In genomic region chr1:12022036-12022435, GRCh38 we compare ENCODE assay signal across 28 cellular contexts. TPM values are rescaled to one million over a fixed set of nuclear protein-coding genes. Genes with fewer than 3 reads are reported as not detected.
"Had no signal": no experiment of that assay in that cellular context is flagged by ENCODE, and none has a peak within 500 bp of the region (broad histone marks: within the 10 kb centered on the region; RNA-seq: fewer than 3 reads in every experiment).

No MANE protein-coding gene starts in this region.

- H3K27ac Mint-ChIP-seq: activated naive CD4-positive, alpha-beta T cell treated with anti-CD3 and anti-CD28 coated beads, Interleukin-2, amount 10 ng/mL, durations not matched to agents 7 days and 5 days; activated naive CD8-positive, alpha-beta T cell treated with anti-CD3 and anti-CD28 coated beads, Interleukin-2, amount 10 ng/mL, durations not matched to agents 7 days and 5 days; brain; mesothelial cell of epicardium; naive B cell; nephron progenitor cell; stimulated activated naive B cell treated with anti-CD40 and anti-IgM and Interleukin-4, amounts not matched to agents 10 μg/mL and 1 μg/mL and 100 μg/mL, for 72 hours; T-helper 1 cell treated with Interleukin-12 subunit alpha and Interleukin-12 subunit beta and Interleukin-4 antibody, amounts not matched to agents 30 μg/mL and 1 μg/mL, for 36 hours; WTC11 had no signal

- H3K4me1 ChIP-seq: parathyroid adenoma had no signal

- H3K9me3 Mint-ChIP-seq: activated naive CD4-positive, alpha-beta T cell treated with anti-CD3 and anti-CD28 coated beads, Interleukin-2, amount 10 ng/mL, durations not matched to agents 7 days and 5 days; activated naive CD8-positive, alpha-beta T cell treated with anti-CD3 and anti-CD28 coated beads, Interleukin-2, amount 10 ng/mL, durations not matched to agents 7 days and 5 days; mesothelial cell of epicardium; naive B cell; nephron progenitor cell; stimulated activated naive B cell treated with anti-CD40 and anti-IgM and Interleukin-4, amounts not matched to agents 10 μg/mL and 1 μg/mL and 100 μg/mL, for 72 hours; T-helper 1 cell treated with Interleukin-12 subunit alpha and Interleukin-12 subunit beta and Interleukin-4 antibody, amounts not matched to agents 30 μg/mL and 1 μg/mL, for 36 hours; WTC11 had no signal

- H3K4me2 ChIP-seq: smooth muscle cell had no signal

- H3K9ac ChIP-seq: parathyroid adenoma had no signal

- H3K4me3 ChIP-seq: ascending aorta, cardiac muscle cell, coronary artery, heart right ventricle, psoas muscle, smooth muscle cell, tibial nerve had no signal

- H2AFZ ChIP-seq: parathyroid adenoma had no signal

- H3K27me3 Mint-ChIP-seq: activated naive CD4-positive, alpha-beta T cell treated with anti-CD3 and anti-CD28 coated beads, Interleukin-2, amount 10 ng/mL, durations not matched to agents 7 days and 5 days; activated naive CD8-positive, alpha-beta T cell treated with anti-CD3 and anti-CD28 coated beads, Interleukin-2, amount 10 ng/mL, durations not matched to agents 7 days and 5 days; naive B cell; stimulated activated naive B cell treated with anti-CD40 and anti-IgM and Interleukin-4, amounts not matched to agents 10 μg/mL and 1 μg/mL and 100 μg/mL, for 72 hours had no signal

- H3K36me3 ChIP-seq: cardiac muscle cell had no signal

- H3K4me3 Mint-ChIP-seq: activated naive CD4-positive, alpha-beta T cell treated with anti-CD3 and anti-CD28 coated beads, Interleukin-2, amount 10 ng/mL, durations not matched to agents 7 days and 5 days; activated naive CD8-positive, alpha-beta T cell treated with anti-CD3 and anti-CD28 coated beads, Interleukin-2, amount 10 ng/mL, durations not matched to agents 7 days and 5 days; mesothelial cell of epicardium; nephron progenitor cell; stimulated activated naive B cell treated with anti-CD40 and anti-IgM and Interleukin-4, amounts not matched to agents 10 μg/mL and 1 μg/mL and 100 μg/mL, for 72 hours; WTC11 had no signal

- ATAC-seq: esophagus mucosa; heart right ventricle; psoas muscle; stimulated activated naive B cell treated with anti-CD40 and anti-IgM and Interleukin-4, amounts not matched to agents 10 μg/mL and 1 μg/mL and 100 μg/mL, for 72 hours; WTC11 had no signal

- H3K9me3 ChIP-seq: ascending aorta, heart right ventricle, psoas muscle, tibial nerve had no signal

- H3K27ac ChIP-seq: ascending aorta, cardiac muscle cell, coronary artery, heart right ventricle, parathyroid adenoma, psoas muscle, tibial nerve had no signal

- H3K27me3 ChIP-seq: ascending aorta, cardiac muscle cell, heart right ventricle, tibial nerve had no signal

- H3K79me2 ChIP-seq: parathyroid adenoma had no signal

- DNase-seq: activated CD4-positive, alpha-beta T cell treated with anti-CD3 and anti-CD28 coated beads for 1 hour; activated CD4-positive, alpha-beta T cell treated with anti-CD3 and anti-CD28 coated beads, Interleukin-2, amount 50 U/mL, for 1 hour; activated CD8-positive, alpha-beta memory T cell treated with anti-CD3 and anti-CD28 coated beads for 24 hours; activated gamma-delta T cell; activated naive CD4-positive, alpha-beta T cell treated with anti-CD3 and anti-CD28 coated beads, Interleukin-2, amount 10 ng/mL, durations not matched to agents 7 days and 5 days; activated naive CD8-positive, alpha-beta T cell treated with anti-CD3 and anti-CD28 coated beads, Interleukin-2, amount 10 ng/mL, durations not matched to agents 7 days and 5 days; foreskin fibroblast; heart right ventricle; naive B cell; nephron progenitor cell; occipital lobe; psoas muscle; stimulated activated CD4-positive, alpha-beta T cell treated with anti-CD3 and anti-CD28 coated beads, Interleukin-1b, Interleukin-23, amount 100 ng/mL, for 48 hours; stimulated activated CD4-positive, alpha-beta T cell treated with anti-CD3 and anti-CD28 coated beads, Interleukin-4, amount 100 ng/mL, for 4 hours; stimulated activated naive B cell treated with anti-CD40 and anti-IgM and Interleukin-4, amounts not matched to agents 10 μg/mL and 1 μg/mL and 100 μg/mL, for 72 hours; SW 1271 had no signal

RNA-seq across cellular contexts. Expression of gene TNFRSF8, which starts 41.1 kb away (rescaled TPM):
- total RNA-seq: occipital lobe, temporal lobe had no signal
- polyA plus RNA-seq: cardiac muscle cell had no signal
